22 cellular contexts compared by ENCODE assay signal in genomic region chr2:236599059-236599458, GRCh38. TPM values are rescaled to one million over a fixed set of nuclear protein-coding genes. Genes with fewer than 3 reads are reported as not detected.
DNase-seq lines count a peak whose midpoint lies in the region; ATAC-seq and TF ChIP-seq lines count a peak whose summit lies in the region.
"Had no signal": no experiment of that assay in that cellular context is flagged by ENCODE, and none has a peak within 500 bp of the region (broad histone marks: within the 10 kb centered on the region; RNA-seq: fewer than 3 reads in every experiment).

No MANE protein-coding gene starts in this region.

- TF ChIP-seq CTCF in heart left ventricle (IDR thresholded peaks at IDR 0.05): no peak
- TF ChIP-seq CTCF in left ventricle myocardium inferior (IDR thresholded peaks at IDR 0.05; ENCODE audit: borderline replicate concordance): no peak

- no peaks in the 10 kb centered on the region for H3K36me3 Mint-ChIP-seq in activated naive CD4-positive, alpha-beta T cell treated with anti-CD3 and anti-CD28 coated beads, Interleukin-2, amount 10 ng/mL, durations not matched to agents 7 days and 5 days
- H3K36me3 Mint-ChIP-seq: CD4-positive, CD25-positive, alpha-beta regulatory T cell; CD8-positive, alpha-beta T cell had no signal

- H3K27ac Mint-ChIP-seq in activated naive CD4-positive, alpha-beta T cell treated with anti-CD3 and anti-CD28 coated beads, Interleukin-2, amount 10 ng/mL, durations not matched to agents 7 days and 5 days: peak overlapping the region; percentile 21
- H3K27ac Mint-ChIP-seq: B cell; CD4-positive, CD25-positive, alpha-beta regulatory T cell; CD8-positive, alpha-beta T cell had no signal

- H3K9me3 Mint-ChIP-seq in activated naive CD4-positive, alpha-beta T cell treated with anti-CD3 and anti-CD28 coated beads, Interleukin-2, amount 10 ng/mL, durations not matched to agents 7 days and 5 days: no peaks in the 10 kb centered on the region
- H3K9me3 Mint-ChIP-seq: CD8-positive, alpha-beta T cell had no signal

- no peaks in the 10 kb centered on the region for H3K27me3 ChIP-seq in heart left ventricle
- no peaks in the 10 kb centered on the region for H3K27me3 ChIP-seq in left ventricle myocardium inferior (ENCODE audit: low read depth)
- H3K27me3 ChIP-seq: BLaER1 had no signal

- H3K4me3 ChIP-seq in heart left ventricle: no peak overlapping the region
- H3K4me3 ChIP-seq in left ventricle myocardium inferior: no peak overlapping the region
- H3K4me3 ChIP-seq: BLaER1, GM12878, GM23248 had no signal

- in situ Hi-C loops in G401 (cut with HindIII; ENCODE audit: low sequenced_read_pairs): no loop called here

- H3K36me3 ChIP-seq in heart left ventricle (no peaks in the 10 kb centered on the region), left ventricle myocardium inferior (no peaks in the 10 kb centered on the region)
- H3K36me3 ChIP-seq: BLaER1 had no signal

- peaks cover 0 to 2% (median 0%) of the 10 kb centered on the region in 12 donors for H3K9me3 ChIP-seq in heart left ventricle
- H3K9me3 ChIP-seq in left ventricle myocardium inferior (replicated peaks): no peaks in the 10 kb centered on the region
- H3K9me3 ChIP-seq: BLaER1, Caco-2 had no signal

- 68 to 73% (median 71%) methylated on average over 5 of the region's 5 CpGs for WGBS in heart left ventricle, 4 donors

- H3K4me3 Mint-ChIP-seq in activated naive CD4-positive, alpha-beta T cell treated with anti-CD3 and anti-CD28 coated beads, Interleukin-2, amount 10 ng/mL, durations not matched to agents 7 days and 5 days: no peak overlapping the region
- H3K4me3 Mint-ChIP-seq: B cell; CD4-positive, CD25-positive, alpha-beta regulatory T cell; CD8-positive, alpha-beta T cell had no signal

- CTCF ChIA-PET in activated naive CD4-positive, alpha-beta T cell treated with anti-CD3 and anti-CD28 coated beads, Interleukin-2, amount 10 ng/mL, durations not matched to agents 7 days and 5 days (lab: Charles Lee): no interaction called here

- intact Hi-C loops in heart left ventricle (cut with DNase I) (no loop called here), left ventricle myocardium inferior (cut with micrococcal nuclease) (no loop called here)

- H3K27ac ChIP-seq in heart left ventricle (peak overlapping the region in 2 of 12 donors; percentile 24 to 52), left ventricle myocardium inferior (replicated peaks) (no peak overlapping the region)
- H3K27ac ChIP-seq: 22Rv1, BLaER1, C4-2B, GM23248 had no signal

- H3K4me1 Mint-ChIP-seq in activated naive CD4-positive, alpha-beta T cell treated with anti-CD3 and anti-CD28 coated beads, Interleukin-2, amount 10 ng/mL, durations not matched to agents 7 days and 5 days: no peaks in the 10 kb centered on the region
- H3K4me1 Mint-ChIP-seq: CD4-positive, CD25-positive, alpha-beta regulatory T cell had no signal

- peaks cover 0 to 27% (median 7%) of the 10 kb centered on the region in 12 donors for H3K4me1 ChIP-seq in heart left ventricle
- peaks cover 28% of the 10 kb centered on the region for H3K4me1 ChIP-seq in left ventricle myocardium inferior
- H3K4me1 ChIP-seq: BLaER1 had no signal

- DNase-seq in activated naive CD4-positive, alpha-beta T cell treated with anti-CD3 and anti-CD28 coated beads, Interleukin-2, amount 10 ng/mL, durations not matched to agents 7 days and 5 days: no peak
- no peak for DNase-seq in activated naive CD4-positive, alpha-beta T cell (lab: John Stamatoyannopoulos, UW)
- no peak for DNase-seq in heart left ventricle
- no peak for DNase-seq in left ventricle myocardium inferior
- DNase-seq in G401 (ENCODE audit: low spot score): peak; percentile 93
- DNase-seq in cerebellum (ENCODE audit: low spot score): peak; percentile 81
- no peak for DNase-seq in KG1 (lab: John Stamatoyannopoulos, UW)
- DNase-seq: Caco-2; CD4-positive, CD25-positive, alpha-beta regulatory T cell; CD8-positive, alpha-beta T cell; DMS153; DND-41; GDM1; GM23248; H7; HCEC 1CT had no signal

- TF ChIP-seq POLR2A in heart left ventricle (IDR thresholded peaks at IDR 0.05): no peak

- ATAC-seq in heart left ventricle (peak in 3 of 4 donors; percentile 34 to 56 (median 44)), HG03196 (IDR thresholded peaks at IDR 0.05; ENCODE audit: unreplicated experiment) (no peak)
- ATAC-seq: CD8-positive, alpha-beta T cell; GM12878 had no signal

- peaks cover 20% of the 10 kb centered on the region for H3K27me3 Mint-ChIP-seq in activated naive CD4-positive, alpha-beta T cell treated with anti-CD3 and anti-CD28 coated beads, Interleukin-2, amount 10 ng/mL, durations not matched to agents 7 days and 5 days

RNA-seq across cellular contexts. Expression of gene ACKR3, which starts 29.4 kb away (rescaled TPM):
- total RNA-seq in heart left ventricle (10 to 100 TPM; 15.7 to 56.3 (median 49.4) TPM), left ventricle myocardium inferior (39.3 TPM), cerebellum (10.3 TPM)
- polyA plus RNA-seq in heart left ventricle: 10 to 100 TPM; 12.8 to 24.5 TPM
- total RNA-seq in G401 (2014; rRNA removed; shearing (Covaris generic)): not detected in 2 replicates

Comparison
In these comparisons a context has a peak if more than half of its experiments do, and no peak if none do; other contexts are left out.
1. DNase-seq: peak in G401 (single experiment) and cerebellum (single experiment); none in activated naive CD4-positive, alpha-beta T cell treated with anti-CD3 and anti-CD28 coated beads, Interleukin-2, amount 10 ng/mL, durations not matched to agents 7 days and 5 days (single experiment), activated naive CD4-positive, alpha-beta T cell (0 of 4), heart left ventricle (0 of 5), left ventricle myocardium inferior (single experiment) and KG1 (single experiment).
2. RNA of gene ACKR3, which starts 29.4 kb away (total RNA-seq): 15.7 to 56.3 TPM in heart left ventricle, 39.3 TPM in left ventricle myocardium inferior (single experiment) and 10.3 TPM in cerebellum (single experiment); not detected in G401; every median in the first group is over 10 times any median in the second.